In the genomic region with DNA sequence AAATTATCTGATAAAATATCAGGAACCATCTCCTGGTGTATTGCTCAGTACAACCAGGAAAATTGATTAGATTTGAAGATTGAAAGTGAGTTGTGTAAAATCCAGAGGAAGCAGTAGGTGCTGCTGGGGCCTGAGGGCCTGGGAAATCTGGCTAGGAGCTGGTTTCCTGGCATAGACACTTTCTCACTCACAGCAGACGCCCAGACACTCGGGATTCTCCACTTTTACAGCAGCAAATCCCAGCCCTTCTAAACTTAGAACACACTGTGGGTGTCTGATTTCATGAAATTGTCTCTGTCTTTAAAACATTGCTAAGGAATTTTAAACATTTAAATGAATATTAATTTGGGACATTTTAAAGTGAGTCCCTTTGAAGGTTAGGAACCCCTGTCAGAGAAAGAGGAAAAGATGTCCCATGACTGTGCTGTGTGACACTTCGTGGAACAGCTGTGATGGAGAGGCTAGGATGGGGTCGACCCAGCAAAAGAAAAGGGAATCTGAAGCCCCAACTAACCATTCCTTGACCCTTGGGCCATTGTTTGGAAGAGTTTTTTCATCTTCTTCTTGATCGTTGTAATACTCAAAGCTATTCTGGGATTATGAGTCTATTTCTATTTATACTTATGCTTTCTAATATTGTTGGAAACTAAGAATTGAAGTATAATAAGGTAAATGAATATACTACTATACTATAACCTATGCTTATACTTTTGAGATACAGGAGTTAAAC, we compare ENCODE assay signal across 12 cellular contexts.
"Had no signal": no experiment of that assay in that cellular context is flagged by ENCODE, and none has a peak within 500 bp of the region (broad histone marks: within the 10 kb centered on the region; RNA-seq: fewer than 3 reads in every experiment).

No MANE protein-coding gene starts in this region.

- H3K36me3 ChIP-seq: thyroid gland, upper lobe of right lung had no signal

- H3K9me3 ChIP-seq: thyroid gland, upper lobe of right lung had no signal

- H3K4me1 ChIP-seq: thyroid gland had no signal

- H3K27me3 ChIP-seq: thyroid gland had no signal

- H3K27ac ChIP-seq: thyroid gland, upper lobe of right lung had no signal

- ATAC-seq: stimulated activated naive CD8-positive, alpha-beta T cell treated with anti-CD3 and anti-CD28 coated beads, Interleukin-15, Interleukin-2, amounts not matched to agents 100 U/mL and 50 U/mL, for 24 hours; upper lobe of right lung; WTC11 had no signal

- H3K4me3 ChIP-seq: thyroid gland, upper lobe of right lung had no signal

- DNase-seq: activated T-cell treated with anti-CD3 and anti-CD28 coated beads, Interleukin-2, amount 50 U/mL, for 1 hour; amniotic stem cell; effector CD4-positive, alpha-beta T cell; foreskin fibroblast; hippocampal formation; stimulated activated CD4-positive, alpha-beta T cell treated with anti-CD3 and anti-CD28 coated beads, Interleukin-4, amount 100 ng/mL, for 4 hours; stimulated activated naive CD8-positive, alpha-beta T cell treated with anti-CD3 and anti-CD28 coated beads, Interleukin-15, Interleukin-2, amounts not matched to agents 100 U/mL and 50 U/mL, for 24 hours; T-helper 1 cell; T-helper 9 cell; thyroid gland; upper lobe of right lung had no signal
